In genomic region chr1:26946270-26946669, GRCh38 we compare ENCODE assay signal across 17 cellular contexts. TPM values are rescaled to one million over a fixed set of nuclear protein-coding genes. Genes with fewer than 3 reads are reported as not detected.
"Had no signal": no experiment of that assay in that cellular context is flagged by ENCODE, and none has a peak within 500 bp of the region (broad histone marks: within the 10 kb centered on the region; RNA-seq: fewer than 3 reads in every experiment).

No MANE protein-coding gene starts in this region.

- H3K9me3 ChIP-seq: ascending aorta, prostate gland, sigmoid colon, SJCRH30, thyroid gland had no signal

- ATAC-seq: effector memory CD8-positive, alpha-beta T cell had no signal

- H3K27me3 ChIP-seq: ascending aorta, cardiac muscle cell, sigmoid colon, SJCRH30, thyroid gland had no signal

- H3K4me1 ChIP-seq: ascending aorta, prostate gland, sigmoid colon, SJCRH30, thyroid gland had no signal

- H3K4me3 ChIP-seq: ascending aorta, cardiac muscle cell, prostate gland, sigmoid colon, SJCRH30, thyroid gland had no signal

- DNase-seq: activated CD4-positive, alpha-beta memory T cell treated with anti-CD3 and anti-CD28 coated beads, Interleukin-2, amount 10 ng/mL, durations not matched to agents 7 days and 5 days; activated CD4-positive, alpha-beta T cell treated with anti-CD3 and anti-CD28 coated beads for 1 hour; activated CD8-positive, alpha-beta memory T cell treated with anti-CD3 and anti-CD28 coated beads, Interleukin-2, amount 50 U/mL, for 48 hours; activated naive CD8-positive, alpha-beta T cell treated with anti-CD3 and anti-CD28 coated beads, Interleukin-2, amount 10 ng/mL, durations not matched to agents 7 days and 5 days; cortex of kidney; effector memory CD8-positive, alpha-beta T cell; immature natural killer cell; mesendoderm; sigmoid colon; SJCRH30; stimulated activated CD4-positive, alpha-beta T cell treated with anti-CD3 and anti-CD28 coated beads, Interleukin-4, amount 100 ng/mL, for 24 hours; thyroid gland had no signal

- H3K27ac ChIP-seq: ascending aorta, cardiac muscle cell, epithelial cell of prostate, prostate gland, sigmoid colon, SJCRH30, thyroid gland had no signal

RNA-seq across cellular contexts. Expression of gene KDF1, which starts 14.0 kb away (rescaled TPM):
- total RNA-seq: ascending aorta, myocyte, sigmoid colon, SJCRH30 had no signal

RNA-seq across cellular contexts. Expression of gene NR0B2, which starts 32.5 kb away (rescaled TPM):
- total RNA-seq: activated CD4-positive, alpha-beta memory T cell treated with anti-CD3 and anti-CD28 coated beads, Interleukin-2, amount 10 ng/mL, durations not matched to agents 7 days and 5 days; activated naive CD8-positive, alpha-beta T cell treated with anti-CD3 and anti-CD28 coated beads, Interleukin-2, amount 10 ng/mL, durations not matched to agents 7 days and 5 days; ascending aorta; myocyte; prostate gland; sigmoid colon; SJCRH30; thyroid gland had no signal
- polyA plus RNA-seq: immature natural killer cell had no signal

RNA-seq across cellular contexts. Expression of gene TRNP1, which starts 47.2 kb away (rescaled TPM):
- total RNA-seq: activated CD4-positive, alpha-beta memory T cell treated with anti-CD3 and anti-CD28 coated beads, Interleukin-2, amount 10 ng/mL, durations not matched to agents 7 days and 5 days; activated naive CD8-positive, alpha-beta T cell treated with anti-CD3 and anti-CD28 coated beads, Interleukin-2, amount 10 ng/mL, durations not matched to agents 7 days and 5 days had no signal
- polyA plus RNA-seq: immature natural killer cell had no signal
